ENCODE assay signal across 7 cellular contexts in the genomic region with DNA sequence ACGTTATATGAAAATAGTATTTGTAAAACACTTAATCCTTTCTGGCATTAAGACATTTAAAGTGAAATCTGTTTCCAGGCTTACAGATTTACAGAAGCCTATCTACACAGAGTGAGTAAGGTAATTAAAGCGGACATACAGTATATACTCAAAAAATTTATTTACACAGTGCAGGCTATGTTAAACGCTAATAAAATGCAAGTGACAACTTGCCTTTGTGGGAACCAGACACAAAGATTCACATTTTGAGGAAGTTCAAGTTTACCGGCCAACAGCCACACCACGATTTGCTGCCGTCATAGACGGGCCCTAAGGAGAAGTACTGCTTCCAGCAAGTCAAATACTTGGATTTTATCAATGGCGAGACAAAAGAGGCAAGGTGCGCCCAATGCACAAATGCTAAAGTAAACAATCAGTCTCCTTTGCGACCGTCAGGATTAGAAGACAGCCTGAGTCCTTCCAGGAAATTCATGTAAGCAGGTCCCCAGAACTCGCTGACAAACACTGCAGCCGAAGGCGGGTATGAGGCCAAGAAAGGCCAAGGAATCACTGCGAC. TPM values are rescaled to one million over a fixed set of nuclear protein-coding genes. Genes with fewer than 3 reads are reported as not detected.
DNase-seq lines count a peak whose midpoint lies in the region; ATAC-seq and TF ChIP-seq lines count a peak whose summit lies in the region.

No MANE protein-coding gene starts in this region.

- peaks cover 40% of the 10 kb centered on the region for H3K4me1 Mint-ChIP-seq in WTC11

- peak overlapping the region; percentile 91 for H3K27ac ChIP-seq in subcutaneous abdominal adipose tissue (ENCODE audit: low read depth, low read length)

- CTCF ChIA-PET in WTC11 (lab: Charles Lee), result no interaction called here

- no peaks in the 10 kb centered on the region for H3K27me3 ChIP-seq in subcutaneous abdominal adipose tissue (ENCODE audit: control insufficient read depth in 5 of 5, insufficient read depth in 4 of 5, low read length in 5 of 5)

- peak overlapping the region; percentile 74 for H3K4me3 ChIP-seq in HFF-Myc (replicated peaks; ENCODE audit: low read depth, low read length)
- H3K4me3 ChIP-seq in iPS-18c (ENCODE audit: insufficient read depth, low read depth, low read length), result peak overlapping the region; percentile 97
- H3K4me3 ChIP-seq in subcutaneous abdominal adipose tissue (ENCODE audit: low read depth in 1 of 5, low read length in 5 of 5), result peak overlapping the region; percentile 88 to 99 (median 95)

- TF ChIP-seq CTCF in HFF-Myc (IDR thresholded peaks at IDR 0.05; ENCODE audit: low read depth, low read length, missing control alignments) (no peak), WTC11 (IDR thresholded peaks at IDR 0.05) (0 out of 2 replicates have a peak, but pooled peaks have one; percentile 13)

- no peaks in the 10 kb centered on the region for H3K9me3 ChIP-seq in iPS-18c (ENCODE audit: control insufficient read depth, insufficient read depth, low read length)
- H3K9me3 ChIP-seq in subcutaneous abdominal adipose tissue (ENCODE audit: control insufficient read depth in 5 of 5, low read length in 5 of 5), result no peaks in the 10 kb centered on the region

- DNase-seq in HFF-Myc (ENCODE audit: extremely low read depth, low read depth), result peak; percentile 17
- DNase-seq in WTC11 (ENCODE audit: low spot score), result no peak
- no peak for DNase-seq in NCI-H774 (lab: John Stamatoyannopoulos, UW)
- DNase-seq in activated CD4-positive, alpha-beta T cell treated with anti-CD3 and anti-CD28 coated beads for 48 hours, result no peak
- DNase-seq in AG08396 (ENCODE audit: low spot score), result no peak

- H3K27me3 Mint-ChIP-seq in WTC11 (ENCODE audit: low read depth), result no peaks in the 10 kb centered on the region

- ATAC-seq in WTC11, result no peak

- peaks cover 23% of the 10 kb centered on the region for H3K36me3 Mint-ChIP-seq in WTC11

- H3K27ac Mint-ChIP-seq in WTC11, result peak overlapping the region; percentile 95

- POLR2A ChIA-PET in WTC11 (lab: Charles Lee), result no interaction called here

- peak overlapping the region; percentile 51 to 94 (median 91) for H3K9ac ChIP-seq in subcutaneous abdominal adipose tissue (ENCODE audit: low read length in 5 of 5)

- H3K4me3 Mint-ChIP-seq in WTC11, result no peak overlapping the region

- H3K9me3 Mint-ChIP-seq in WTC11, result no peaks in the 10 kb centered on the region

- no peaks in the 10 kb centered on the region for H3K36me3 ChIP-seq in subcutaneous abdominal adipose tissue (ENCODE audit: control insufficient read depth in 5 of 5, insufficient read depth in 5 of 5, low read length in 5 of 5)

- peaks cover 0 to 35% (median 30%) of the 10 kb centered on the region in 5 donors for H3K4me1 ChIP-seq in subcutaneous abdominal adipose tissue (ENCODE audit: control insufficient read depth in 5 of 5, insufficient read depth in 5 of 5, low read length in 5 of 5)

TF ChIP-seq in WTC11, 78 proteins besides CTCF, POLR2A, EP300 and RAD21:
- no peak for TF ChIP-seq ZNF317 (CRISPR knock-in tag; IDR thresholded peaks at IDR 0.05; ENCODE audit: borderline replicate concordance, low read depth)
- TF ChIP-seq MXD4 (CRISPR knock-in tag; IDR thresholded peaks at IDR 0.05; ENCODE audit: borderline replicate concordance), result no peak
- TF ChIP-seq RORB (CRISPR knock-in tag; IDR thresholded peaks at IDR 0.05), result no peak
- no peak for TF ChIP-seq ZNF532 (CRISPR knock-in tag; IDR thresholded peaks at IDR 0.05; ENCODE audit: borderline replicate concordance)
- TF ChIP-seq GRHL2 (CRISPR knock-in tag; IDR thresholded peaks at IDR 0.05; ENCODE audit: insufficient replicate concordance, severe bottlenecking), result no peak
- no peak for TF ChIP-seq NFE2L1 (CRISPR knock-in tag; IDR thresholded peaks at IDR 0.05)
- no peak for TF ChIP-seq TP53 (CRISPR knock-in tag; IDR thresholded peaks at IDR 0.05)
TF ChIP-seq in WTC11: peak in this region for 0.

RNA-seq across cellular contexts. Expression of gene VPS35, which starts 0.8 kb away (rescaled TPM):
- total RNA-seq in WTC11 (2021), result 59.2 to 72.1 TPM (median 62.1 TPM) in 3 replicates

RNA-seq across cellular contexts. Expression of gene ORC6, which starts 1.3 kb away (rescaled TPM):
- 71.8 to 76.1 TPM (median 71.9 TPM) in 3 replicates for total RNA-seq in WTC11 (2021)

RNA-seq across cellular contexts. Expression of gene MYLK3, which starts 60.0 kb away (rescaled TPM):
- total RNA-seq in WTC11 (2021), result 0.30 to 0.79 TPM (median 0.41 TPM) in 3 replicates
